In genomic region chr3:75396316-75396802, GRCh38 we compare ENCODE assay signal across 19 cellular contexts.
A peak's percentile ranks its signal among the peaks of the same experiment; 100 is the strongest.
DNase-seq lines count a peak whose midpoint lies in the region; ATAC-seq, FAIRE-seq and TF ChIP-seq lines count a peak whose summit lies in the region.
"Had no signal": no experiment of that assay in that cellular context is flagged by ENCODE, and none has a peak within 500 bp of the region (broad histone marks: within the 10 kb centered on the region; RNA-seq: fewer than 3 reads in every experiment).

No MANE protein-coding gene starts in this region.

- TF ChIP-seq CTCF in astrocyte (IDR thresholded peaks at IDR 0.05; ENCODE audit: insufficient read depth, low read depth, low read length): no peak
- no peak for TF ChIP-seq CTCF in kidney epithelial cell (IDR thresholded peaks at IDR 0.05; ENCODE audit: insufficient read depth, low read length, poor library complexity, severe bottlenecking)
- TF ChIP-seq CTCF in tibial nerve (IDR thresholded peaks at IDR 0.05): no peak
- no peak for TF ChIP-seq CTCF in Caco-2 (IDR thresholded peaks at IDR 0.05; ENCODE audit: insufficient read depth in 1 of 2, low read depth in 1 of 2, low read length in 1 of 2, severe bottlenecking in 1 of 2, unreplicated experiment in 1 of 2)

- no peaks in the 10 kb centered on the region for H3K9me3 ChIP-seq in astrocyte (ENCODE audit: insufficient read depth, low read depth, low read length)
- no peaks in the 10 kb centered on the region for H3K9me3 ChIP-seq in small intestine (ENCODE audit: control insufficient read depth, low read depth)
- peaks cover 0 to 2% (median 0%) of the 10 kb centered on the region in 4 donors for H3K9me3 ChIP-seq in tibial nerve
- H3K9me3 ChIP-seq in Caco-2: no peaks in the 10 kb centered on the region
- H3K9me3 ChIP-seq: body of pancreas had no signal

- H3K36me3 Mint-ChIP-seq in astrocyte (ENCODE audit: low read depth, unreplicated experiment) (no peaks in the 10 kb centered on the region), Caco-2 (ENCODE audit: insufficient read depth, unreplicated experiment) (no peaks in the 10 kb centered on the region)
- no peaks in the 10 kb centered on the region for H3K36me3 Mint-ChIP-seq in activated T-helper 17 cell treated with anti-CD3 and anti-CD28 coated beads, Interleukin-2, amount 50 U/mL, for 72 hours (ENCODE audit: low read depth)
- H3K36me3 Mint-ChIP-seq: activated naive CD4-positive, alpha-beta T cell treated with anti-CD3 and anti-CD28 coated beads, Interleukin-2, amount 50 U/mL, for 24 hours; IgD-negative memory B cell had no signal

- H3K79me2 ChIP-seq in astrocyte (ENCODE audit: insufficient read depth, low read length): no peaks in the 10 kb centered on the region

- no peak overlapping the region for H3K27ac Mint-ChIP-seq in astrocyte (ENCODE audit: unreplicated experiment)
- no peak overlapping the region for H3K27ac Mint-ChIP-seq in Caco-2 (ENCODE audit: unreplicated experiment)
- no peak overlapping the region for H3K27ac Mint-ChIP-seq in activated T-helper 17 cell treated with anti-CD3 and anti-CD28 coated beads, Interleukin-2, amount 50 U/mL, for 72 hours
- H3K27ac Mint-ChIP-seq: activated naive CD4-positive, alpha-beta T cell treated with anti-CD3 and anti-CD28 coated beads, Interleukin-2, amount 50 U/mL, for 24 hours; dendritic cell treated with granulocyte-macrophage colony-stimulating factor and Interleukin-4, amounts not matched to agents 40 ng/mL and 50 ng/mL, for 4 days; IgD-negative memory B cell had no signal

- no peak for ATAC-seq in activated T-helper 17 cell treated with anti-CD3 and anti-CD28 coated beads, Interleukin-2, amount 50 U/mL, for 72 hours (replicated peaks)
- ATAC-seq in HG03095 (IDR thresholded peaks at IDR 0.05; ENCODE audit: unreplicated experiment): no peak
- ATAC-seq: body of pancreas had no signal

- no peak overlapping the region for H3K9ac ChIP-seq in astrocyte (ENCODE audit: low read length)
- H3K9ac ChIP-seq: BLaER1 had no signal

- intact Hi-C loops in Caco-2 (cut with micrococcal nuclease; ENCODE audit: unreplicated experiment): no loop called here

- no peak overlapping the region for H3K27ac ChIP-seq in astrocyte (ENCODE audit: low read depth, low read length)
- H3K27ac ChIP-seq in small intestine (ENCODE audit: low read depth in 1 of 2, low read length in 1 of 2): no peak overlapping the region
- no peak overlapping the region for H3K27ac ChIP-seq in tibial nerve
- H3K27ac ChIP-seq: BLaER1, body of pancreas, epithelial cell of prostate had no signal

- no peak for TF ChIP-seq EP300 in tibial nerve (IDR thresholded peaks at IDR 0.05)

- CTCF ChIA-PET in Caco-2 (lab: Charles Lee): no interaction called here

- no peaks in the 10 kb centered on the region for H3K4me1 Mint-ChIP-seq in astrocyte (ENCODE audit: low read depth, unreplicated experiment)
- no peaks in the 10 kb centered on the region for H3K4me1 Mint-ChIP-seq in Caco-2 (ENCODE audit: low read depth, unreplicated experiment)
- H3K4me1 Mint-ChIP-seq in activated T-helper 17 cell treated with anti-CD3 and anti-CD28 coated beads, Interleukin-2, amount 50 U/mL, for 72 hours: no peaks in the 10 kb centered on the region
- H3K4me1 Mint-ChIP-seq: activated naive CD4-positive, alpha-beta T cell treated with anti-CD3 and anti-CD28 coated beads, Interleukin-2, amount 50 U/mL, for 24 hours; IgD-negative memory B cell had no signal

- no peak for TF ChIP-seq POLR2A in tibial nerve (IDR thresholded peaks at IDR 0.05)

- H3K4me3 ChIP-seq in GM08714 (ENCODE audit: low read length) (peak overlapping the region; percentile 16; the same call in 1 of the 2 replicates), astrocyte (ENCODE audit: insufficient read depth, low read depth, low read length) (no peak overlapping the region), kidney epithelial cell (ENCODE audit: low read depth, low read length) (peak overlapping the region; percentile 22), small intestine (ENCODE audit: low read depth in 1 of 2, low read length in 2 of 2) (peak overlapping the region in 1 of 2 donors; percentile 42), tibial nerve (peak overlapping the region in 1 of 4 donors; percentile 33), Caco-2 (ENCODE audit: low read depth, low read length) (no peak overlapping the region)
- H3K4me3 ChIP-seq: BLaER1, body of pancreas had no signal

- no peak for DNase-seq in astrocyte (ENCODE audit: low read depth)
- no peak for DNase-seq in kidney epithelial cell (ENCODE audit: low read depth)
- peak; percentile 0 for DNase-seq in small intestine
- no peak for DNase-seq in tibial nerve (ENCODE audit: low spot score in 2 of 2)
- DNase-seq in Caco-2: no peak
- DNase-seq: activated T-cell treated with anti-CD3 and anti-CD28 coated beads, Interleukin-2, amount 50 U/mL, for 1 hour; NCI-H2029 treated with DMSO at 0.1 percent for 48 hours; NCI-H446 treated with DMSO at 0.1 percent for 48 hours; RPMI8226; stimulated activated CD4-positive, alpha-beta T cell treated with anti-CD3 and anti-CD28 coated beads, Interleukin-2, amount 100 ng/mL, for 48 hours had no signal

- no peak overlapping the region for H3K4me3 Mint-ChIP-seq in astrocyte (ENCODE audit: unreplicated experiment)
- no peak overlapping the region for H3K4me3 Mint-ChIP-seq in Caco-2 (ENCODE audit: unreplicated experiment)
- H3K4me3 Mint-ChIP-seq in activated T-helper 17 cell treated with anti-CD3 and anti-CD28 coated beads, Interleukin-2, amount 50 U/mL, for 72 hours: no peak overlapping the region
- H3K4me3 Mint-ChIP-seq: activated naive CD4-positive, alpha-beta T cell treated with anti-CD3 and anti-CD28 coated beads, Interleukin-2, amount 50 U/mL, for 24 hours; dendritic cell treated with granulocyte-macrophage colony-stimulating factor and Interleukin-4, amounts not matched to agents 40 ng/mL and 50 ng/mL, for 4 days; IgD-negative memory B cell had no signal

- BruUV-seq in Caco-2 (replicated peaks; lab: Mats Ljungman, UMichigan): no TSS peak

- H4K20me1 ChIP-seq in astrocyte (ENCODE audit: insufficient read depth, low read length): no peaks in the 10 kb centered on the region
- H4K20me1 ChIP-seq: BLaER1 had no signal

- peaks cover 4% of the 10 kb centered on the region for H3K27me3 Mint-ChIP-seq in astrocyte (ENCODE audit: low read depth, unreplicated experiment)
- H3K27me3 Mint-ChIP-seq in Caco-2 (ENCODE audit: insufficient read depth, unreplicated experiment): no peaks in the 10 kb centered on the region
- H3K27me3 Mint-ChIP-seq in activated T-helper 17 cell treated with anti-CD3 and anti-CD28 coated beads, Interleukin-2, amount 50 U/mL, for 72 hours: no peaks in the 10 kb centered on the region
- H3K27me3 Mint-ChIP-seq: activated naive CD4-positive, alpha-beta T cell treated with anti-CD3 and anti-CD28 coated beads, Interleukin-2, amount 50 U/mL, for 24 hours had no signal

- FAIRE-seq in astrocyte (lab: Jason Lieb, UNC) (no peak), small intestine (lab: Jason Lieb, UNC) (no peak)

- no peaks in the 10 kb centered on the region for H3K36me3 ChIP-seq in astrocyte (ENCODE audit: insufficient read depth, low read length)
- no peaks in the 10 kb centered on the region for H3K36me3 ChIP-seq in kidney epithelial cell (ENCODE audit: control insufficient read depth, insufficient read depth, low read length)
- no peaks in the 10 kb centered on the region for H3K36me3 ChIP-seq in small intestine (ENCODE audit: control insufficient read depth in 2 of 2, insufficient read depth in 2 of 2, low read length in 2 of 2)
- no peaks in the 10 kb centered on the region for H3K36me3 ChIP-seq in tibial nerve
- no peaks in the 10 kb centered on the region for H3K36me3 ChIP-seq in Caco-2 (ENCODE audit: control insufficient read depth, insufficient read depth, low read length)
- H3K36me3 ChIP-seq: BLaER1 had no signal

- H3K4me1 ChIP-seq in astrocyte (ENCODE audit: insufficient read depth, low read length) (no peaks in the 10 kb centered on the region), small intestine (ENCODE audit: control insufficient read depth in 2 of 2, insufficient read depth in 1 of 2, low read depth in 1 of 2, low read length in 1 of 2) (no peaks in the 10 kb centered on the region), tibial nerve (no peaks in the 10 kb centered on the region), Caco-2 (peaks cover 4% of the 10 kb centered on the region)
- H3K4me1 ChIP-seq: BLaER1 had no signal

- H3K9me3 Mint-ChIP-seq in astrocyte (ENCODE audit: unreplicated experiment) (peaks cover 8% of the 10 kb centered on the region), Caco-2 (ENCODE audit: unreplicated experiment) (no peaks in the 10 kb centered on the region)
- no peaks in the 10 kb centered on the region for H3K9me3 Mint-ChIP-seq in activated T-helper 17 cell treated with anti-CD3 and anti-CD28 coated beads, Interleukin-2, amount 50 U/mL, for 72 hours
- H3K9me3 Mint-ChIP-seq: activated naive CD4-positive, alpha-beta T cell treated with anti-CD3 and anti-CD28 coated beads, Interleukin-2, amount 50 U/mL, for 24 hours; dendritic cell treated with granulocyte-macrophage colony-stimulating factor and Interleukin-4, amounts not matched to agents 40 ng/mL and 50 ng/mL, for 4 days had no signal

- peak overlapping the region; percentile 69 for H2AFZ ChIP-seq in astrocyte (ENCODE audit: low read depth, low read length)

- WGBS in small intestine, 3 donors: 65 to 75% (median 71%) methylated on average over 29 of the region's 29 CpGs
- WGBS in tibial nerve, 2 donors: 59 to 72% methylated on average over 5 to 19 of the region's 29 CpGs

- POLR2A ChIA-PET in Caco-2 (lab: Charles Lee): no interaction called here

- no peaks in the 10 kb centered on the region for H3K27me3 ChIP-seq in astrocyte (ENCODE audit: insufficient read depth, low read length)
- H3K27me3 ChIP-seq in kidney epithelial cell (ENCODE audit: control insufficient read depth, insufficient read depth, low read length): peaks cover 12% of the 10 kb centered on the region
- H3K27me3 ChIP-seq in small intestine (ENCODE audit: control insufficient read depth in 2 of 2, insufficient read depth in 2 of 2, low read length in 2 of 2): no peaks in the 10 kb centered on the region
- no peaks in the 10 kb centered on the region for H3K27me3 ChIP-seq in tibial nerve
- no peaks in the 10 kb centered on the region for H3K27me3 ChIP-seq in Caco-2 (replicated peaks; ENCODE audit: control insufficient read depth, insufficient read depth, low read length)
- H3K27me3 ChIP-seq: BLaER1, body of pancreas had no signal

- H3K4me2 ChIP-seq in astrocyte (ENCODE audit: low read length): peak overlapping the region; percentile 64
- H3K4me2 ChIP-seq: BLaER1 had no signal

Comparison
In these comparisons a context has a peak if more than half of its experiments do, and no peak if none do; other contexts are left out.
1. H3K4me3 ChIP-seq: peak in GM08714 (single experiment) and kidney epithelial cell (single experiment); none in astrocyte (single experiment) and Caco-2 (single experiment).